ENCODE assay signal across 26 cellular contexts in genomic region chr9:86128235-86128822, GRCh38. TPM values are rescaled to one million over a fixed set of nuclear protein-coding genes. Genes with fewer than 3 reads are reported as not detected.
DNase-seq lines count a peak whose midpoint lies in the region; ATAC-seq and TF ChIP-seq lines count a peak whose summit lies in the region.
"Had no signal": no experiment of that assay in that cellular context is flagged by ENCODE, and none has a peak within 500 bp of the region (broad histone marks: within the 10 kb centered on the region; RNA-seq: fewer than 3 reads in every experiment).

No MANE protein-coding gene starts in this region.

- no peaks in the 10 kb centered on the region for H3K9me1 ChIP-seq in IMR-90 (ENCODE audit: insufficient read depth, low read length)

- no peaks in the 10 kb centered on the region for H4K20me1 ChIP-seq in IMR-90 (ENCODE audit: insufficient read depth, low read length)

- H3K14ac ChIP-seq in IMR-90 (replicated peaks; ENCODE audit: low read depth, low read length) = no peak overlapping the region

- H3K4ac ChIP-seq in IMR-90 (ENCODE audit: low read depth, low read length) = no peak overlapping the region

- dilution Hi-C loops in IMR-90 (cut with HindIII; ENCODE audit: low sequenced_read_pairs, unreplicated experiment) = no loop called here

- no peaks in the 10 kb centered on the region for H3K36me3 ChIP-seq in IMR-90 (ENCODE audit: control insufficient read depth, insufficient read depth, low read length)
- no peaks in the 10 kb centered on the region for H3K36me3 ChIP-seq in body of pancreas (replicated peaks in 1 of 2; ENCODE audit: insufficient read depth in 1 of 2, low read depth in 2 of 2)
- H3K36me3 ChIP-seq: MG63, uterus, WERI-Rb-1 had no signal

- TF ChIP-seq POLR2A in IMR-90 (IDR thresholded peaks at IDR 0.05; ENCODE audit: low read depth, low read length) = no peak
- TF ChIP-seq POLR2A in body of pancreas (IDR thresholded peaks at IDR 0.05) = no peak

- H3K27ac Mint-ChIP-seq in Calu3 (ENCODE audit: unreplicated experiment) = peak overlapping the region; percentile 93
- H3K27ac Mint-ChIP-seq in neural crest cell (ENCODE audit: unreplicated experiment) = peak overlapping the region; percentile 3
- no peak overlapping the region for H3K27ac Mint-ChIP-seq in activated naive CD8-positive, alpha-beta T cell treated with anti-CD3 and anti-CD28 coated beads for 36 hours
- H3K27ac Mint-ChIP-seq: activated CD4-positive, alpha-beta T cell treated with anti-CD3 and anti-CD28 coated beads, Interleukin-2, amount 10 ng/mL, durations not matched to agents 7 days and 5 days; activated naive CD8-positive, alpha-beta T cell treated with anti-CD3 and anti-CD28 coated beads, Interleukin-2, amount 50 U/mL, for 24 hours; natural killer cell; stimulated activated naive B cell treated with anti-CD40 and anti-IgM and Interleukin-4, amounts not matched to agents 10 μg/mL and 1 μg/mL and 100 μg/mL, for 72 hours had no signal

- DNase-seq in Calu3 (no peak), IMR-90 (no peak), body of pancreas (no peak), neural crest cell (ENCODE audit: low read depth, low spot score) (no peak), HuH-7 (ENCODE audit: low spot score) (no peak), RWPE1 (ENCODE audit: low spot score) (no peak)
- no peak for DNase-seq in activated naive CD8-positive, alpha-beta T cell treated with anti-CD3 and anti-CD28 coated beads for 36 hours
- DNase-seq in activated CD4-positive, alpha-beta T cell treated with anti-CD3 and anti-CD28 coated beads, Interleukin-2, amount 50 U/mL, for 4 hours = no peak
- DNase-seq: activated CD4-positive, alpha-beta T cell treated with anti-CD3 and anti-CD28 coated beads, Interleukin-2, amount 10 ng/mL, durations not matched to agents 7 days and 5 days; activated gamma-delta T cell treated with Interleukin-2 at 50 U/mL for 16 hours; activated naive CD8-positive, alpha-beta T cell treated with anti-CD3 and anti-CD28 coated beads, Interleukin-2, amount 50 U/mL, for 24 hours; activated T-cell treated with anti-CD3 and anti-CD28 coated beads, Interleukin-2, amount 50 U/mL, for 4 hours; effector CD8-positive, alpha-beta T cell; EL; MG63; natural killer cell; NCI-H1105 treated with DMSO at 0.1 percent for 48 hours; NCI-H2081 treated with DMSO at 0.1 percent for 48 hours; NCI-H446; Right ventricle myocardium superior; stimulated activated naive B cell treated with anti-CD40 and anti-IgM and Interleukin-4, amounts not matched to agents 10 μg/mL and 1 μg/mL and 100 μg/mL, for 72 hours; uterus; WERI-Rb-1 had no signal

- H3K9ac ChIP-seq in IMR-90 (ENCODE audit: low read depth, low read length) = no peak overlapping the region
- H3K9ac ChIP-seq: parathyroid adenoma had no signal

- TF ChIP-seq RAD21 in IMR-90 (IDR thresholded peaks at IDR 0.05; ENCODE audit: low read length) = no peak

- no peaks in the 10 kb centered on the region for H3K27me3 Mint-ChIP-seq in Calu3 (ENCODE audit: unreplicated experiment)
- H3K27me3 Mint-ChIP-seq in neural crest cell (ENCODE audit: low read depth) = no peaks in the 10 kb centered on the region
- H3K27me3 Mint-ChIP-seq in activated naive CD8-positive, alpha-beta T cell treated with anti-CD3 and anti-CD28 coated beads for 36 hours = no peaks in the 10 kb centered on the region

- no TSS peak for BruUV-seq in Calu3 (replicated peaks; lab: Mats Ljungman, UMichigan)
- no TSS peak for BruUV-seq in IMR-90 (replicated peaks; lab: Mats Ljungman, UMichigan)

- no peak overlapping the region for H4K5ac ChIP-seq in IMR-90 (ENCODE audit: low read depth, low read length)

- no peak for TF ChIP-seq CTCF in Calu3 (IDR thresholded peaks at IDR 0.05; ENCODE audit: unreplicated experiment)
- TF ChIP-seq CTCF in IMR-90 (conservative IDR thresholded peaks at IDR 0.05; ENCODE audit: low read depth, low read length) = no peak
- peak in 1 of 7 experiments; percentile 6 for TF ChIP-seq CTCF in body of pancreas (IDR thresholded peaks at IDR 0.05)
- no peak for TF ChIP-seq CTCF in neural crest cell (conservative IDR thresholded peaks at IDR 0.05)
- no peak for TF ChIP-seq CTCF in RWPE1 (conservative IDR thresholded peaks at IDR 0.05; ENCODE audit: low read depth)

- no peak overlapping the region for H3K18ac ChIP-seq in IMR-90 (ENCODE audit: low read depth, low read length)

- POLR2A ChIA-PET in IMR-90 (lab: Charles Lee; ENCODE audit: unreplicated experiment) (interaction anchor here (0.6 kb wide), 1 partner anchor 62 kb away, joined by 3 read pairs; no protein-coding TSS in a partner anchor), RWPE1 (lab: Yijun Ruan, JAX; ENCODE audit: low non-redundant PET) (no interaction called here)

- H3K9me3 Mint-ChIP-seq in Calu3 (ENCODE audit: low read depth, unreplicated experiment) (no peaks in the 10 kb centered on the region), neural crest cell (peaks cover 2% of the 10 kb centered on the region)
- H3K9me3 Mint-ChIP-seq in activated naive CD8-positive, alpha-beta T cell treated with anti-CD3 and anti-CD28 coated beads for 36 hours = peaks cover 5% of the 10 kb centered on the region
- H3K9me3 Mint-ChIP-seq: activated T-cell treated with anti-CD3 and anti-CD28 coated beads, Interleukin-2, amount 50 U/mL, for 4 hours; mesothelial cell of epicardium; natural killer cell had no signal

- H3K4me1 ChIP-seq in IMR-90 (ENCODE audit: control insufficient read depth, insufficient read depth, low read length) (peaks cover 4% of the 10 kb centered on the region), body of pancreas (peaks cover 51% of the 10 kb centered on the region)
- H3K4me1 ChIP-seq: parathyroid adenoma, uterus had no signal

- no peak overlapping the region for H2BK5ac ChIP-seq in IMR-90 (ENCODE audit: low read depth, low read length, poor library complexity, severe bottlenecking)

- intact Hi-C loops in Calu3 (cut with micrococcal nuclease; ENCODE audit: unreplicated experiment) = loop anchor here (5.0 kb wide), 1 partner anchor 36 kb away; no protein-coding TSS in a partner anchor
- intact Hi-C loops in IMR-90 (cut with micrococcal nuclease) = no loop called here
- intact Hi-C loops in body of pancreas (cut with DNase I) = no loop called here

- H3K27ac ChIP-seq in IMR-90 (ENCODE audit: insufficient read depth, low read length) = no peak overlapping the region
- H3K27ac ChIP-seq in body of pancreas = peak overlapping the region; percentile 82 to 94 (median 90)
- H3K27ac ChIP-seq in RWPE1 = no peak overlapping the region
- H3K27ac ChIP-seq: parathyroid adenoma, uterus, WERI-Rb-1 had no signal

- H3K23ac ChIP-seq in IMR-90 (ENCODE audit: low read depth, low read length) = no peak overlapping the region

- CTCF ChIA-PET in Calu3 (lab: Charles Lee) = interaction anchor here (1.6 kb wide), 1 partner anchor 28 kb away, joined by 7 read pairs; the partner anchor contains the start of gene GOLM1
- CTCF ChIA-PET in IMR-90 (lab: Yijun Ruan, JAX) = interaction anchor here (0.5 to 1.3 kb wide), 2 partner anchors 12 to 74 kb away, joined by 3 to 4 read pairs; no protein-coding TSS in a partner anchor
- CTCF ChIA-PET in RWPE1 (lab: Yijun Ruan, JAX) = interaction anchor here (0.7 kb wide), 1 partner anchor 195 kb away, joined by 3 read pairs; no protein-coding TSS in a partner anchor

- H2AFZ ChIP-seq in IMR-90 (replicated peaks; ENCODE audit: low read length, poor library complexity) = no peak overlapping the region
- H2AFZ ChIP-seq: parathyroid adenoma had no signal

- H3K27me3 ChIP-seq in IMR-90 (ENCODE audit: control insufficient read depth, insufficient read depth, low read length) (peaks cover 3% of the 10 kb centered on the region), body of pancreas (no peaks in the 10 kb centered on the region)
- H3K27me3 ChIP-seq: MG63, uterus had no signal

- no peak overlapping the region for H2BK15ac ChIP-seq in IMR-90 (ENCODE audit: low read depth, low read length)

- peaks cover 48% of the 10 kb centered on the region for H3K4me1 Mint-ChIP-seq in Calu3 (ENCODE audit: low read depth, unreplicated experiment)
- peaks cover 26% of the 10 kb centered on the region for H3K4me1 Mint-ChIP-seq in neural crest cell
- H3K4me1 Mint-ChIP-seq in activated naive CD8-positive, alpha-beta T cell treated with anti-CD3 and anti-CD28 coated beads for 36 hours = no peaks in the 10 kb centered on the region
- H3K4me1 Mint-ChIP-seq: activated CD4-positive, alpha-beta T cell treated with anti-CD3 and anti-CD28 coated beads, Interleukin-2, amount 10 ng/mL, durations not matched to agents 7 days and 5 days; activated naive CD8-positive, alpha-beta T cell treated with anti-CD3 and anti-CD28 coated beads, Interleukin-2, amount 50 U/mL, for 24 hours; natural killer cell; stimulated activated naive B cell treated with anti-CD40 and anti-IgM and Interleukin-4, amounts not matched to agents 10 μg/mL and 1 μg/mL and 100 μg/mL, for 72 hours had no signal

- no peak overlapping the region for H4K91ac ChIP-seq in IMR-90 (ENCODE audit: insufficient read depth, low read depth, low read length)

- WGBS in IMR-90 (ENCODE audit: extremely low coverage in 2 of 2, insufficient read length in 1 of 2), 2 experiments = 40% methylated on average over 1 of the region's 4 CpGs; no CpG with 5 or more reads in 1 of the 2 experiments
- 67 to 71% methylated on average over 4 of the region's 4 CpGs for WGBS in body of pancreas, 2 donors

- in situ Hi-C loops in IMR-90 (cut with MboI; ENCODE audit: low sequenced_read_pairs) = no loop called here

- no peak overlapping the region for H3K4me3 ChIP-seq in IMR-90 (ENCODE audit: insufficient read depth, low read depth, low read length)
- no peak overlapping the region for H3K4me3 ChIP-seq in body of pancreas
- H3K4me3 ChIP-seq: GM12878, MG63, uterus had no signal

- H4K8ac ChIP-seq in IMR-90 (ENCODE audit: low read depth in 2 of 2, low read length in 2 of 2) = no peak overlapping the region

- no peak overlapping the region for H3K56ac ChIP-seq in IMR-90 (ENCODE audit: extremely low read depth, insufficient read depth, low read length)

- no peak overlapping the region for H2AK9ac ChIP-seq in IMR-90 (replicated peaks; ENCODE audit: low read depth, low read length, poor library complexity)

- H3K9me3 ChIP-seq in IMR-90 (ENCODE audit: control insufficient read depth, insufficient read depth, low read length) (no peaks in the 10 kb centered on the region), body of pancreas (no peaks in the 10 kb centered on the region)
- H3K9me3 ChIP-seq: MG63, uterus had no signal

- H2BK120ac ChIP-seq in IMR-90 (ENCODE audit: low read depth, low read length) = no peak overlapping the region

- peaks cover 9% of the 10 kb centered on the region for H3K36me3 Mint-ChIP-seq in Calu3 (ENCODE audit: insufficient read depth, unreplicated experiment)
- H3K36me3 Mint-ChIP-seq in neural crest cell (ENCODE audit: low read depth) = no peaks in the 10 kb centered on the region
- no peaks in the 10 kb centered on the region for H3K36me3 Mint-ChIP-seq in activated naive CD8-positive, alpha-beta T cell treated with anti-CD3 and anti-CD28 coated beads for 36 hours
- H3K36me3 Mint-ChIP-seq: mesothelial cell of epicardium; natural killer cell; stimulated activated naive B cell treated with anti-CD40 and anti-IgM and Interleukin-4, amounts not matched to agents 10 μg/mL and 1 μg/mL and 100 μg/mL, for 72 hours had no signal

- H3K4me2 ChIP-seq in IMR-90 (ENCODE audit: low read depth, low read length) = no peak overlapping the region

- no peak overlapping the region for H2BK20ac ChIP-seq in IMR-90 (ENCODE audit: low read depth, low read length)

- no peak overlapping the region for H2AK5ac ChIP-seq in IMR-90 (ENCODE audit: low read depth, low read length)

- H3K4me3 Mint-ChIP-seq in Calu3 (ENCODE audit: low read depth, unreplicated experiment) (no peak overlapping the region), neural crest cell (no peak overlapping the region)
- no peak overlapping the region for H3K4me3 Mint-ChIP-seq in activated naive CD8-positive, alpha-beta T cell treated with anti-CD3 and anti-CD28 coated beads for 36 hours
- H3K4me3 Mint-ChIP-seq: activated CD4-positive, alpha-beta T cell treated with anti-CD3 and anti-CD28 coated beads, Interleukin-2, amount 10 ng/mL, durations not matched to agents 7 days and 5 days; activated naive CD8-positive, alpha-beta T cell treated with anti-CD3 and anti-CD28 coated beads, Interleukin-2, amount 50 U/mL, for 24 hours; activated T-cell treated with anti-CD3 and anti-CD28 coated beads, Interleukin-2, amount 50 U/mL, for 4 hours; mesothelial cell of epicardium; natural killer cell; stimulated activated naive B cell treated with anti-CD40 and anti-IgM and Interleukin-4, amounts not matched to agents 10 μg/mL and 1 μg/mL and 100 μg/mL, for 72 hours had no signal

- ATAC-seq in IMR-90 (ENCODE audit: low read depth) = no peak
- no peak for ATAC-seq in body of pancreas
- ATAC-seq: activated naive CD8-positive, alpha-beta T cell treated with anti-CD3 and anti-CD28 coated beads, Interleukin-2, amount 50 U/mL, for 24 hours; activated T-cell treated with anti-CD3 and anti-CD28 coated beads, Interleukin-2, amount 50 U/mL, for 4 hours; GM12878; natural killer cell; stimulated activated naive B cell treated with anti-CD40 and anti-IgM and Interleukin-4, amounts not matched to agents 10 μg/mL and 1 μg/mL and 100 μg/mL, for 72 hours had no signal

- no peaks in the 10 kb centered on the region for H3K79me1 ChIP-seq in IMR-90 (ENCODE audit: low read depth in 1 of 2, low read length in 2 of 2)

RNA-seq across cellular contexts. Expression of gene GOLM1, which starts 29.0 kb away (rescaled TPM):
- total RNA-seq in Calu3 (2022) = 177 and 237 TPM in 2 replicates
- 54.8 and 63.9 TPM in 2 replicates for total RNA-seq in IMR-90 (2012; rRNA removed)
- polyA plus RNA-seq in IMR-90 (2012; rRNA removed) = 46.0 and 59.2 TPM in 2 replicates
- 21.8 and 24.4 TPM in 2 replicates for polyA plus RNA-seq in IMR-90 (2012; cell fraction: cytosol; rRNA removed)
- 9.3 and 26.9 TPM in 2 replicates for polyA plus RNA-seq in IMR-90 (2012; cell fraction: nucleus; rRNA removed; ENCODE audit: low replicate concordance)
- 10 to 100 TPM; 29.0 to 36.6 TPM for total RNA-seq in body of pancreas
- 105 and 111 TPM in 2 replicates for total RNA-seq in neural crest cell
- 1 to 10 TPM; 5.3 to 6.4 TPM for total RNA-seq in activated naive CD8-positive, alpha-beta T cell treated with anti-CD3 and anti-CD28 coated beads for 36 hours

Comparison
In these comparisons a context has a peak if more than half of its experiments do, and no peak if none do; other contexts are left out.
1. H3K27ac ChIP-seq: peak in body of pancreas (4 of 4); none in IMR-90 (single experiment) and RWPE1 (single experiment).